In genomic region chr3:177345049-177345972, GRCh38 we compare ENCODE assay signal across 1 cellular context.
TF ChIP-seq lines count a peak whose summit lies in the region.

No MANE protein-coding gene starts in this region.

TF ChIP-seq in K562, 482 proteins besides CTCF, POLR2A, EP300 and RAD21 (continued from another document and continues in another):
- TF ChIP-seq ZNF318 (IDR thresholded peaks at IDR 0.05; ENCODE audit: borderline replicate concordance in 1 of 2, low read depth in 1 of 2) (peak in 1 of 2 experiments; percentile 62; a peak in 1 of 4 replicates), BCLAF1 (IDR thresholded peaks at IDR 0.05; ENCODE audit: borderline replicate concordance in 1 of 2, control insufficient read depth in 1 of 2, low read depth in 2 of 2, low read length in 1 of 2) (no peak), MEF2A (IDR thresholded peaks at IDR 0.05; ENCODE audit: control insufficient read depth, low read depth, low read length) (peak; percentile 67; the same call in 1 of the 2 replicates), RBM34 (IDR thresholded peaks at IDR 0.05; ENCODE audit: borderline replicate concordance, insufficient read depth, low read length) (no peak), LEF1 (IDR thresholded peaks at IDR 0.05) (peak; percentile 96), RBM14 (IDR thresholded peaks at IDR 0.05; ENCODE audit: borderline replicate concordance, insufficient read depth, low read depth, low read length) (no peak), RBM22 (IDR thresholded peaks at IDR 0.05; ENCODE audit: low read depth, low read length, poor library complexity, severe bottlenecking) (no peak), SUPT5H (IDR thresholded peaks at IDR 0.05) (peak; percentile 69), ELF2 (CRISPR knock-in tag; IDR thresholded peaks at IDR 0.05) (no peak), SPI1 (IDR thresholded peaks at IDR 0.05; ENCODE audit: borderline replicate concordance, low read depth, low read length) (peak; percentile 62; the same call in 1 of the 2 replicates), ETV5 (CRISPR knock-in tag; IDR thresholded peaks at IDR 0.05; ENCODE audit: low read depth) (peak; percentile 78), RFX5 (IDR thresholded peaks at IDR 0.05; ENCODE audit: low read depth, low read length) (no peak), POLR2AphosphoS2 (IDR thresholded peaks at IDR 0.05; ENCODE audit: low read length) (no peak), CREB3 (tag; conservative IDR thresholded peaks at IDR 0.05; ENCODE audit: low read depth) (peak; percentile 90; the same call in 1 of the 2 replicates), TEAD1 (CRISPR knock-in tag; IDR thresholded peaks at IDR 0.05) (peak; percentile 47 to 61; a peak in 2 of 4 replicates), MBD1 (CRISPR knock-in tag; IDR thresholded peaks at IDR 0.05) (no peak), SMARCB1 (IDR thresholded peaks at IDR 0.05; ENCODE audit: insufficient read length, low read depth) (no peak), ZSCAN29 (IDR thresholded peaks at IDR 0.05) (no peak), STAT5A (IDR thresholded peaks at IDR 0.05; ENCODE audit: borderline replicate concordance, low read length) (peak; percentile 93), ZNF561 (CRISPR knock-in tag; conservative IDR thresholded peaks at IDR 0.05) (no peak), SIX5 (IDR thresholded peaks at IDR 0.05; ENCODE audit: borderline replicate concordance in 1 of 2, insufficient read depth in 1 of 2, low read depth in 1 of 2, low read length in 2 of 2) (no peak), EZH2 (IDR thresholded peaks at IDR 0.05; ENCODE audit: borderline replicate concordance, low read depth, low read length) (no peak), ZNF696 (CRISPR knock-in tag; conservative IDR thresholded peaks at IDR 0.05) (no peak), ZNF324 (CRISPR knock-in tag; IDR thresholded peaks at IDR 0.05) (no peak), SAP30 (IDR thresholded peaks at IDR 0.05; ENCODE audit: borderline replicate concordance, insufficient read depth, low read depth, low read length, poor library complexity, severe bottlenecking) (no peak), KAT7 (CRISPR knock-in tag; IDR thresholded peaks at IDR 0.05; ENCODE audit: borderline replicate concordance) (no peak), NKRF (IDR thresholded peaks at IDR 0.05; ENCODE audit: borderline replicate concordance) (no peak), ETV1 (tag; conservative IDR thresholded peaks at IDR 0.05; ENCODE audit: low read depth) (peak; percentile 96), POLR2H (tag; IDR thresholded peaks at IDR 0.05; ENCODE audit: low read depth) (no peak; the same call in 1 of the 2 replicates), CHAMP1 (IDR thresholded peaks at IDR 0.05) (peak; percentile 74), REST (CRISPR knock-in tag; IDR thresholded peaks at IDR 0.05; ENCODE audit: low read depth) (no peak), CHD2 (IDR thresholded peaks at IDR 0.05; ENCODE audit: low read depth, low read length) (peak; percentile 59; the same call in 1 of the 2 replicates), CREBBP (IDR thresholded peaks at IDR 0.05; ENCODE audit: low read depth, low read length) (no peak), ZNF41 (CRISPR knock-in tag; conservative IDR thresholded peaks at IDR 0.05) (no peak; the same call in 1 of the 2 replicates)
